In genomic region chr6:15416932-15417509, GRCh38 we compare ENCODE assay signal across 1 cellular context.
TF ChIP-seq lines count a peak whose summit lies in the region.

No MANE protein-coding gene starts in this region.

TF ChIP-seq in WTC11, 78 proteins besides CTCF, POLR2A, EP300 and RAD21 (continued from another document):
- TF ChIP-seq, protein P1, sequence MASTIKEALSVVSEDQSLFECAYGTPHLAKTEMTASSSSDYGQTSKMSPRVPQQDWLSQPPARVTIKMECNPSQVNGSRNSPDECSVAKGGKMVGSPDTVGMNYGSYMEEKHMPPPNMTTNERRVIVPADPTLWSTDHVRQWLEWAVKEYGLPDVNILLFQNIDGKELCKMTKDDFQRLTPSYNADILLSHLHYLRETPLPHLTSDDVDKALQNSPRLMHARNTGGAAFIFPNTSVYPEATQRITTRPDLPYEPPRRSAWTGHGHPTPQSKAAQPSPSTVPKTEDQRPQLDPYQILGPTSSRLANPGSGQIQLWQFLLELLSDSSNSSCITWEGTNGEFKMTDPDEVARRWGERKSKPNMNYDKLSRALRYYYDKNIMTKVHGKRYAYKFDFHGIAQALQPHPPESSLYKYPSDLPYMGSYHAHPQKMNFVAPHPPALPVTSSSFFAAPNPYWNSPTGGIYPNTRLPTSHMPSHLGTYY (CRISPR knock-in tag; IDR thresholded peaks at IDR 0.05), result no peak
